16 cellular contexts compared by ENCODE assay signal in the genomic region with DNA sequence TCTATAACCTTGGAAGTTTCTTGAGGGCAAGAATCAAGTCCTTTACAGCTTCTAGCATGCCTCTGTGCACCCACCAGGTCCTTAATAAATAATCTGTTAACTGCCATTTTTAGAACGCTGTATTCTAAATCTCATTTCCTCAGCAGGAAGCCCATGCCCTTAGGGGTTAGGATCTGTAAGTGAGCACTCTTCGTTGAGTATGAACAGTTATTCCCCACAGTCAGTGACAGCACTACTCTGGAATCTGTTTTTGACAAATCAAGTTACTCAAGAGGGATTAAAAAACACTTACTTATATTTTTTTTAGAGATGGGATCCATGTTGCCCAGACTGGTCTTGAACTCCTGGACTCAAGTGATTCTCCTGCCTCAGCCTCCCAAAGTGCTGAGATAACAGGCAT. TPM values are rescaled to one million over a fixed set of nuclear protein-coding genes. Genes with fewer than 3 reads are reported as not detected.
DNase-seq lines count a peak whose midpoint lies in the region; TF ChIP-seq lines count a peak whose summit lies in the region.
"Had no signal": no experiment of that assay in that cellular context is flagged by ENCODE, and none has a peak within 500 bp of the region (broad histone marks: within the 10 kb centered on the region; RNA-seq: fewer than 3 reads in every experiment).

No MANE protein-coding gene starts in this region.

- no peaks in the 10 kb centered on the region for H3K4me1 ChIP-seq in breast epithelium
- H3K4me1 ChIP-seq: HAP-1 had no signal

- H3K27me3 Mint-ChIP-seq in MCF 10A (ENCODE audit: insufficient read depth, unreplicated experiment) (no peaks in the 10 kb centered on the region), progenitor cell of endocrine pancreas (no peaks in the 10 kb centered on the region)

- H3K9me3 Mint-ChIP-seq in MCF 10A (ENCODE audit: unreplicated experiment) (no peaks in the 10 kb centered on the region), progenitor cell of endocrine pancreas (ENCODE audit: low read depth) (no peaks in the 10 kb centered on the region)

- H3K4me3 Mint-ChIP-seq in MCF 10A (ENCODE audit: unreplicated experiment), result no peak overlapping the region
- no peak overlapping the region for H3K4me3 Mint-ChIP-seq in progenitor cell of endocrine pancreas (ENCODE audit: low read depth)
- H3K4me3 Mint-ChIP-seq: CD4-positive, CD25-positive, alpha-beta regulatory T cell had no signal

- CTCF ChIA-PET in MCF 10A (lab: Yijun Ruan, JAX), result interaction anchor here (0.6 to 2.5 kb wide), 3 partner anchors 11 to 188 kb away, joined by 3 to 7 read pairs (median 4); no protein-coding TSS in a partner anchor

- BruUV-seq in MCF 10A (replicated peaks; lab: Mats Ljungman, UMichigan), result no TSS peak

- H3K27ac Mint-ChIP-seq in MCF 10A (ENCODE audit: low read depth, unreplicated experiment), result no peak overlapping the region
- no peak overlapping the region for H3K27ac Mint-ChIP-seq in progenitor cell of endocrine pancreas
- H3K27ac Mint-ChIP-seq: CD4-positive, CD25-positive, alpha-beta regulatory T cell had no signal

- H3K4me1 Mint-ChIP-seq in MCF 10A (ENCODE audit: insufficient read depth, unreplicated experiment) (peaks cover 16% of the 10 kb centered on the region), progenitor cell of endocrine pancreas (ENCODE audit: low read depth) (no peaks in the 10 kb centered on the region)

- H3K4me3 ChIP-seq in breast epithelium, result no peak overlapping the region
- H3K4me3 ChIP-seq in epithelial cell of esophagus (ENCODE audit: low read length), result no peak overlapping the region
- H3K4me3 ChIP-seq: BLaER1 treated with 17β-estradiol and CSF1 and Interleukin-3, amounts not matched to agents 10 nM and 100 nM; HAP-1 had no signal

- H3K36me3 ChIP-seq in breast epithelium, result no peaks in the 10 kb centered on the region
- H3K36me3 ChIP-seq: BLaER1 treated with 17β-estradiol and CSF1 and Interleukin-3, amounts not matched to agents 10 nM and 100 nM; HAP-1 had no signal

- H3K36me3 Mint-ChIP-seq in MCF 10A (ENCODE audit: insufficient read depth, unreplicated experiment) (no peaks in the 10 kb centered on the region), progenitor cell of endocrine pancreas (ENCODE audit: insufficient read depth) (peaks cover 2% of the 10 kb centered on the region)

- POLR2A ChIA-PET in MCF 10A (lab: Yijun Ruan, JAX), result interaction anchor here (0.6 to 1.8 kb wide), 2 partner anchors 14 to 503 kb away, joined by 4 to 7 read pairs; a partner anchor contains a TSS

- no peaks in the 10 kb centered on the region for H3K9me3 ChIP-seq in breast epithelium
- H3K9me3 ChIP-seq: BLaER1 treated with 17β-estradiol and CSF1 and Interleukin-3, amounts not matched to agents 10 nM and 100 nM; HAP-1 had no signal

- intact Hi-C loops in MCF 10A (cut with micrococcal nuclease), result no loop called here
- intact Hi-C loops in breast epithelium (cut with DNase I; ENCODE audit: low total_unique reads), result no loop called here

- no peak for TF ChIP-seq POLR2A in breast epithelium (IDR thresholded peaks at IDR 0.05)

- TF ChIP-seq CTCF in MCF 10A (IDR thresholded peaks at IDR 0.05; ENCODE audit: unreplicated experiment) (no peak), breast epithelium (IDR thresholded peaks at IDR 0.05) (no peak), epithelial cell of esophagus (IDR thresholded peaks at IDR 0.05; ENCODE audit: insufficient read depth, low read depth, low read length, missing control alignments) (no peak), progenitor cell of endocrine pancreas (IDR thresholded peaks at IDR 0.05; ENCODE audit: unreplicated experiment) (no peak)

- no peak overlapping the region for H3K27ac ChIP-seq in breast epithelium
- H3K27ac ChIP-seq: 22Rv1; BLaER1 treated with 17β-estradiol and CSF1 and Interleukin-3, amounts not matched to agents 10 nM and 100 nM; HL-60 had no signal

- H3K27me3 ChIP-seq in breast epithelium, result no peaks in the 10 kb centered on the region
- H3K27me3 ChIP-seq: BLaER1 treated with 17β-estradiol and CSF1 and Interleukin-3, amounts not matched to agents 10 nM and 100 nM had no signal

- DNase-seq in MCF 10A (ENCODE audit: unreplicated experiment) (peak; percentile 32), breast epithelium (ENCODE audit: low spot score in 2 of 2) (no peak), RPMI7951 (ENCODE audit: low read depth) (peak; percentile 22), epithelial cell of esophagus (ENCODE audit: low read depth) (peak; percentile 65), renal cortical epithelial cell (ENCODE audit: low read depth) (peak; percentile 7), cerebellar nuclear complex (lab: John Stamatoyannopoulos, UW) (no peak), progenitor cell of endocrine pancreas (ENCODE audit: low spot score, unreplicated experiment) (no peak), cerebellum (ENCODE audit: low spot score) (no peak)
- DNase-seq: AML-193; CD4-positive, CD25-positive, alpha-beta regulatory T cell; DMS53; GDM1 had no signal

RNA-seq across cellular contexts. Expression of a gene that starts 14.6 kb away (rescaled TPM):
- total RNA-seq in MCF 10A (2022) (1.4 and 1.8 TPM in 2 replicates), breast epithelium (10 to 100 TPM in 1 of 3 donors, 1 to 10 TPM in 2; 6.9 to 13.0 (median 9.0) TPM), renal cortical epithelial cell (1.2 and 4.3 TPM in 2 replicates), progenitor cell of endocrine pancreas (23.9 and 25.1 TPM in 2 replicates), cerebellum (17.3 TPM)
- total RNA-seq in RPMI7951 (2014; rRNA removed; shearing (Covaris generic)), result 0.48 and 0.49 TPM in 2 replicates

Comparison
In these comparisons a context has a peak if more than half of its experiments do, and no peak if none do; other contexts are left out.
1. DNase-seq: peak in MCF 10A (single experiment), RPMI7951 (single experiment), epithelial cell of esophagus (single experiment) and renal cortical epithelial cell (single experiment); none in breast epithelium (0 of 2), cerebellar nuclear complex (0 of 2), progenitor cell of endocrine pancreas (single experiment) and cerebellum (single experiment).